Comparison of ENCODE assay signal across 19 cellular contexts in genomic region chr2:228321019-228321418, GRCh38.
A peak's percentile ranks its signal among the peaks of the same experiment; 100 is the strongest.
DNase-seq lines count a peak whose midpoint lies in the region; ATAC-seq and TF ChIP-seq lines count a peak whose summit lies in the region.
"Had no signal": no experiment of that assay in that cellular context is flagged by ENCODE, and none has a peak within 500 bp of the region (broad histone marks: within the 10 kb centered on the region; RNA-seq: fewer than 3 reads in every experiment).

No MANE protein-coding gene starts in this region.

- WGBS in thyroid gland, 2 donors = 76 to 83% methylated on average over 7 of the region's 7 CpGs

- no peak for TF ChIP-seq POLR2A in thyroid gland (IDR thresholded peaks at IDR 0.05)

- no peaks in the 10 kb centered on the region for H3K9me3 ChIP-seq in thyroid gland
- H3K9me3 ChIP-seq: BE2C; BLaER1 treated with 17β-estradiol and CSF1 and Interleukin-3, amounts not matched to agents 10 nM and 100 nM; HAP-1 had no signal

- ATAC-seq in left ventricle myocardium superior (peak; percentile 65), HG03280 (IDR thresholded peaks at IDR 0.05; ENCODE audit: unreplicated experiment) (no peak)

- no peaks in the 10 kb centered on the region for H3K36me3 ChIP-seq in thyroid gland
- H3K36me3 ChIP-seq: BE2C; BLaER1 treated with 17β-estradiol and CSF1 and Interleukin-3, amounts not matched to agents 10 nM and 100 nM; HAP-1 had no signal

- intact Hi-C loops in left ventricle myocardium superior (cut with micrococcal nuclease) = no loop called here
- intact Hi-C loops in thyroid gland (cut with DNase I) = no loop called here

- H3K27me3 ChIP-seq in thyroid gland = no peaks in the 10 kb centered on the region
- H3K27me3 ChIP-seq: BE2C; BLaER1 treated with 17β-estradiol and CSF1 and Interleukin-3, amounts not matched to agents 10 nM and 100 nM had no signal

- no peaks in the 10 kb centered on the region for H3K4me1 ChIP-seq in thyroid gland
- H3K4me1 ChIP-seq: BE2C; BLaER1 treated with 17β-estradiol and CSF1 and Interleukin-3, amounts not matched to agents 10 nM and 100 nM; HAP-1 had no signal

- H3K4me3 ChIP-seq in thyroid gland (replicated peaks in 1 of 3) = no peak overlapping the region
- H3K4me3 ChIP-seq: BLaER1 treated with 17β-estradiol and CSF1 and Interleukin-3, amounts not matched to agents 10 nM and 100 nM; HAP-1 had no signal

- peak; percentile 5 for DNase-seq in DMS 273 (lab: John Stamatoyannopoulos, UW; ENCODE audit: unreplicated experiment)
- DNase-seq in DMS 273 treated with DMSO at 0.1 percent for 48 hours (lab: John Stamatoyannopoulos, UW) = no peak
- peak; percentile 9 for DNase-seq in Ammon's horn (ENCODE audit: low spot score)
- peak; percentile 72 for DNase-seq in cerebellar cortex (ENCODE audit: low spot score)
- peak; percentile 37 for DNase-seq in left ventricle myocardium superior
- no peak for DNase-seq in thyroid gland
- DNase-seq in GDM1 (lab: John Stamatoyannopoulos, UW) = no peak
- DNase-seq: BE2C; CD4-positive, alpha-beta T cell; CD8-positive, alpha-beta memory T cell; DMS153; DND-41; GF-D8; GOT3; HFFc6 had no signal

- no peak overlapping the region for H3K27ac ChIP-seq in thyroid gland
- H3K27ac ChIP-seq: 22Rv1; BLaER1 treated with 17β-estradiol and CSF1 and Interleukin-3, amounts not matched to agents 10 nM and 100 nM had no signal

- no peak for TF ChIP-seq CTCF in thyroid gland (IDR thresholded peaks at IDR 0.05)

Comparison
In these comparisons a context has a peak if more than half of its experiments do, and no peak if none do; other contexts are left out.
1. DNase-seq: peak in DMS 273 (single experiment), Ammon's horn (single experiment), cerebellar cortex (single experiment) and left ventricle myocardium superior (single experiment); none in DMS 273 treated with DMSO at 0.1 percent for 48 hours (single experiment), thyroid gland (0 of 2) and GDM1 (single experiment).